In genomic region chr21:34911360-34911759, GRCh38 we compare ENCODE assay signal across 19 cellular contexts.
DNase-seq lines count a peak whose midpoint lies in the region; ATAC-seq, FAIRE-seq and TF ChIP-seq lines count a peak whose summit lies in the region.
"Had no signal": no experiment of that assay in that cellular context is flagged by ENCODE, and none has a peak within 500 bp of the region (broad histone marks: within the 10 kb centered on the region; RNA-seq: fewer than 3 reads in every experiment).

No MANE protein-coding gene starts in this region.

- H4K20me1 ChIP-seq in DND-41 (ENCODE audit: insufficient read depth, low read length) (peaks cover 56% of the 10 kb centered on the region), astrocyte (ENCODE audit: insufficient read depth, low read length) (no peaks in the 10 kb centered on the region)

- DNase-seq in DND-41 (no peak), NOMO-1 treated with DMSO at 0.1 percent for 48 hours (lab: John Stamatoyannopoulos, UW; ENCODE audit: unreplicated experiment) (peak; percentile 86), astrocyte (ENCODE audit: low read depth) (no peak), spleen (peak; percentile 84), colonic mucosa (no peak), putamen (ENCODE audit: low spot score) (no peak), NCI-H82 (lab: John Stamatoyannopoulos, UW) (no peak)
- DNase-seq in stimulated activated CD4-positive, alpha-beta T cell treated with anti-CD3 and anti-CD28 coated beads, Interleukin-1b, Interleukin-23, amount 100 ng/mL, for 48 hours, result no peak
- DNase-seq: activated CD4-positive, alpha-beta T cell treated with anti-CD3 and anti-CD28 coated beads for 48 hours; activated T-cell treated with anti-CD3 and anti-CD28 coated beads, Interleukin-2, amount 50 U/mL, for 24 hours; cerebellar nuclear complex; NCI-H187; NCI-H510A; occipital lobe; Peyer's patch; stimulated activated CD4-positive, alpha-beta T cell treated with anti-CD3 and anti-CD28 coated beads, Interleukin-4, amount 100 ng/mL, for 24 hours; T-helper 2 cell had no signal

- H3K27ac ChIP-seq in DND-41 (ENCODE audit: low read length), result peak overlapping the region; percentile 64
- no peak overlapping the region for H3K27ac ChIP-seq in astrocyte (ENCODE audit: low read depth, low read length)
- peak overlapping the region in 3 of 8 donors; percentile 7 to 79 (median 28) for H3K27ac ChIP-seq in spleen
- H3K27ac ChIP-seq in colonic mucosa, result no peak overlapping the region
- H3K27ac ChIP-seq: gastroesophageal sphincter, Peyer's patch had no signal

- H3K4me3 Mint-ChIP-seq in astrocyte (ENCODE audit: unreplicated experiment), result no peak overlapping the region
- H3K4me3 Mint-ChIP-seq: activated T-cell treated with anti-CD3 and anti-CD28 coated beads, Interleukin-2, amount 50 U/mL, for 24 hours had no signal

- no peak for TF ChIP-seq POLR2A in spleen (IDR thresholded peaks at IDR 0.05)

- no peak for FAIRE-seq in astrocyte (lab: Jason Lieb, UNC)
- FAIRE-seq: HepG2 had no signal

- H3K9me3 ChIP-seq in DND-41 (ENCODE audit: insufficient read depth, low read length, severe bottlenecking) (no peaks in the 10 kb centered on the region), astrocyte (ENCODE audit: insufficient read depth, low read depth, low read length) (no peaks in the 10 kb centered on the region), spleen (no peaks in the 10 kb centered on the region), colonic mucosa (no peaks in the 10 kb centered on the region)
- H3K9me3 ChIP-seq: gastroesophageal sphincter, Peyer's patch had no signal

- H3K9me3 Mint-ChIP-seq in astrocyte (ENCODE audit: unreplicated experiment), result no peaks in the 10 kb centered on the region
- H3K9me3 Mint-ChIP-seq: activated T-cell treated with anti-CD3 and anti-CD28 coated beads, Interleukin-2, amount 50 U/mL, for 24 hours had no signal

- H3K27ac Mint-ChIP-seq in astrocyte (ENCODE audit: unreplicated experiment), result peak overlapping the region; percentile 62

- 40 to 69% (median 49%) methylated on average over 2 of the region's 2 CpGs for WGBS in spleen, 5 donors

- H3K27me3 ChIP-seq in DND-41 (ENCODE audit: insufficient read depth, low read length, poor library complexity) (no peaks in the 10 kb centered on the region), astrocyte (ENCODE audit: insufficient read depth, low read length) (no peaks in the 10 kb centered on the region), spleen (replicated peaks in 1 of 7) (no peaks in the 10 kb centered on the region), colonic mucosa (no peaks in the 10 kb centered on the region)
- H3K27me3 ChIP-seq: Peyer's patch had no signal

- H3K4me1 ChIP-seq in DND-41 (ENCODE audit: insufficient read depth, low read length), result peaks cover 56% of the 10 kb centered on the region
- H3K4me1 ChIP-seq in astrocyte (ENCODE audit: insufficient read depth, low read length), result peaks cover 15% of the 10 kb centered on the region
- H3K4me1 ChIP-seq in spleen, result peaks cover 6 to 94% (median 65%) of the 10 kb centered on the region in 6 donors
- no peaks in the 10 kb centered on the region for H3K4me1 ChIP-seq in colonic mucosa
- H3K4me1 ChIP-seq: gastroesophageal sphincter had no signal

- H3K79me2 ChIP-seq in DND-41 (ENCODE audit: insufficient read depth, low read length), result peaks cover 99% of the 10 kb centered on the region
- no peaks in the 10 kb centered on the region for H3K79me2 ChIP-seq in astrocyte (ENCODE audit: insufficient read depth, low read length)

- H3K4me2 ChIP-seq in DND-41 (ENCODE audit: insufficient read depth, low read length) (no peak overlapping the region), astrocyte (ENCODE audit: low read length) (no peak overlapping the region)

- H3K36me3 Mint-ChIP-seq in astrocyte (ENCODE audit: low read depth, unreplicated experiment), result peaks cover 12% of the 10 kb centered on the region

- peaks cover 30% of the 10 kb centered on the region for H3K4me1 Mint-ChIP-seq in astrocyte (ENCODE audit: low read depth, unreplicated experiment)

- H2AFZ ChIP-seq in DND-41 (ENCODE audit: low read depth, low read length) (no peak overlapping the region), astrocyte (ENCODE audit: low read depth, low read length) (no peak overlapping the region)

- ATAC-seq in DND-41 (ENCODE audit: insufficient read depth, low read depth), result no peak
- ATAC-seq: gastroesophageal sphincter, HepG2 had no signal

- no peak overlapping the region for H3K4me3 ChIP-seq in DND-41 (ENCODE audit: low read depth in 1 of 2, low read length in 2 of 2)
- no peak overlapping the region for H3K4me3 ChIP-seq in astrocyte (ENCODE audit: insufficient read depth, low read depth, low read length)
- H3K4me3 ChIP-seq in spleen, result no peak overlapping the region
- H3K4me3 ChIP-seq in colonic mucosa, result no peak overlapping the region
- H3K4me3 ChIP-seq: gastroesophageal sphincter, Peyer's patch had no signal

- no peaks in the 10 kb centered on the region for H3K27me3 Mint-ChIP-seq in astrocyte (ENCODE audit: low read depth, unreplicated experiment)
- H3K27me3 Mint-ChIP-seq: activated T-cell treated with anti-CD3 and anti-CD28 coated beads, Interleukin-2, amount 50 U/mL, for 24 hours had no signal

- TF ChIP-seq CTCF in DND-41 (IDR thresholded peaks at IDR 0.05; ENCODE audit: borderline replicate concordance, extremely low read depth, low read length, poor library complexity, severe bottlenecking) (no peak), astrocyte (IDR thresholded peaks at IDR 0.05; ENCODE audit: insufficient read depth, low read depth, low read length) (no peak), spleen (IDR thresholded peaks at IDR 0.05 in 8 of 11, conservative IDR thresholded peaks at IDR 0.05 in 3 of 11) (no peak), colonic mucosa (IDR thresholded peaks at IDR 0.05) (no peak)

- H3K36me3 ChIP-seq in DND-41 (ENCODE audit: insufficient read depth, low read length), result peaks cover 57% of the 10 kb centered on the region
- H3K36me3 ChIP-seq in astrocyte (ENCODE audit: insufficient read depth, low read length), result no peaks in the 10 kb centered on the region
- peaks cover 0 to 6% (median 0%) of the 10 kb centered on the region in 6 donors for H3K36me3 ChIP-seq in spleen
- no peaks in the 10 kb centered on the region for H3K36me3 ChIP-seq in colonic mucosa
- H3K36me3 ChIP-seq: gastroesophageal sphincter, Peyer's patch had no signal

- intact Hi-C loops in spleen (cut with DNase I; ENCODE audit: low total_unique reads), result no loop called here
- intact Hi-C loops in colonic mucosa (cut with DNase I), result no loop called here

- no peak overlapping the region for H3K9ac ChIP-seq in DND-41 (ENCODE audit: low read depth, low read length)
- H3K9ac ChIP-seq in astrocyte (ENCODE audit: low read length), result no peak overlapping the region
- H3K9ac ChIP-seq in colonic mucosa (ENCODE audit: low read depth in 2 of 2, low read length in 2 of 2), result no peak overlapping the region

Comparison
In these comparisons a context has a peak if more than half of its experiments do, and no peak if none do; other contexts are left out.
1. DNase-seq: peak in NOMO-1 treated with DMSO at 0.1 percent for 48 hours (single experiment) and spleen (single experiment); none in DND-41 (single experiment), astrocyte (single experiment), colonic mucosa (single experiment), stimulated activated CD4-positive, alpha-beta T cell treated with anti-CD3 and anti-CD28 coated beads, Interleukin-1b, Interleukin-23, amount 100 ng/mL, for 48 hours (single experiment), putamen (single experiment) and NCI-H82 (single experiment).